8 cellular contexts compared by ENCODE assay signal in genomic region chr2:215434447-215435260, GRCh38. TPM values are rescaled to one million over a fixed set of nuclear protein-coding genes. Genes with fewer than 3 reads are reported as not detected.
DNase-seq lines count a peak whose midpoint lies in the region; ATAC-seq and TF ChIP-seq lines count a peak whose summit lies in the region.

No MANE protein-coding gene starts in this region.

- in situ Hi-C loops in mammary epithelial cell (cut with MboI; ENCODE audit: low sequenced_read_pairs in 2 of 2): no loop called here

- no peak overlapping the region for H2BK120ac ChIP-seq in mesendoderm (ENCODE audit: low read depth, low read length)

- CTCF ChIA-PET in mammary epithelial cell (lab: Charles Lee; ENCODE audit: low non-redundant PET): no interaction called here

- no peak overlapping the region for H3K4ac ChIP-seq in mesendoderm (ENCODE audit: low read depth, low read length)

- H3K9ac ChIP-seq in mammary epithelial cell (ENCODE audit: insufficient read depth, low read length): peak overlapping the region; percentile 88
- peak overlapping the region; percentile 90 for H3K9ac ChIP-seq in mesendoderm (ENCODE audit: low read length)

- no peak overlapping the region for H3K18ac ChIP-seq in mesendoderm (ENCODE audit: low read length)

- H3K4me1 ChIP-seq in left ventricle myocardium inferior: peaks cover 40% of the 10 kb centered on the region
- H3K4me1 ChIP-seq in mammary epithelial cell (ENCODE audit: insufficient read depth, low read length): peaks cover 38% of the 10 kb centered on the region
- H3K4me1 ChIP-seq in mesendoderm (ENCODE audit: control insufficient read depth, low read depth, low read length): peaks cover 2% of the 10 kb centered on the region
- H3K4me1 ChIP-seq in aorta (ENCODE audit: control insufficient read depth in 1 of 2, insufficient read depth in 2 of 2, low read length in 2 of 2): peaks cover 2 to 4% of the 10 kb centered on the region in 2 donors

- H4K5ac ChIP-seq in mesendoderm (ENCODE audit: low read length): no peak overlapping the region

- H3K79me2 ChIP-seq in mammary epithelial cell (ENCODE audit: insufficient read depth, low read length) (peaks cover 50% of the 10 kb centered on the region), mesendoderm (ENCODE audit: control insufficient read depth, insufficient read depth, low read length) (peaks cover 5% of the 10 kb centered on the region)

- no peak for DNase-seq in left ventricle myocardium inferior
- no peak for DNase-seq in cardiac septum (ENCODE audit: low spot score)
- no peak for DNase-seq in mammary epithelial cell
- peak; percentile 50 for DNase-seq in mesendoderm
- no peak for DNase-seq in aorta
- DNase-seq in NOMO-1 treated with dmso at 0.1 percent for 144 hours (lab: John Stamatoyannopoulos, UW; ENCODE audit: unreplicated experiment): no peak
- DNase-seq in RKO (ENCODE audit: low spot score): no peak

- no peak overlapping the region for H2BK15ac ChIP-seq in mesendoderm (replicated peaks; ENCODE audit: low read depth)

- H2AFZ ChIP-seq in mammary epithelial cell (ENCODE audit: low read depth, low read length): no peak overlapping the region

- H2BK5ac ChIP-seq in mesendoderm (ENCODE audit: low read length): no peak overlapping the region

- H3K56ac ChIP-seq in mesendoderm (ENCODE audit: low read length): peak overlapping the region; percentile 79

- peak overlapping the region; percentile 77 for H3K4me3 ChIP-seq in left ventricle myocardium inferior
- peak overlapping the region; percentile 65 to 89 (median 85) for H3K4me3 ChIP-seq in mammary epithelial cell (replicated peaks in 1 of 3; ENCODE audit: insufficient read depth in 1 of 3, low read depth in 2 of 3, low read length in 3 of 3)
- peak overlapping the region; percentile 59 for H3K4me3 ChIP-seq in mesendoderm (ENCODE audit: low read length)
- peak overlapping the region; percentile 72 to 93 for H3K4me3 ChIP-seq in aorta (ENCODE audit: low read length in 2 of 2)

- TF ChIP-seq CTCF in left ventricle myocardium inferior (IDR thresholded peaks at IDR 0.05; ENCODE audit: borderline replicate concordance) (no peak), mammary epithelial cell (conservative IDR thresholded peaks at IDR 0.05 in 1 of 2, IDR thresholded peaks at IDR 0.05 in 1 of 2; ENCODE audit: extremely low read depth in 1 of 2, insufficient read depth in 1 of 2, low read depth in 1 of 2, low read length in 2 of 2) (no peak)

- H3K4me2 ChIP-seq in mammary epithelial cell (ENCODE audit: insufficient read depth, low read depth, low read length) (peak overlapping the region; percentile 93), mesendoderm (ENCODE audit: low read length) (peak overlapping the region; percentile 94)

- dilution Hi-C loops in mammary epithelial cell (cut with HindIII; ENCODE audit: low sequenced_read_pairs): no loop called here

- H3K79me1 ChIP-seq in mesendoderm (ENCODE audit: low read length): peaks cover 2% of the 10 kb centered on the region

- ATAC-seq in aorta (ENCODE audit: low FRiP score) (no peak), esophagus mucosa (no peak)

- H4K20me1 ChIP-seq in mammary epithelial cell (ENCODE audit: insufficient read depth, low read length): no peaks in the 10 kb centered on the region

- peaks cover 26% of the 10 kb centered on the region for H3K27me3 ChIP-seq in left ventricle myocardium inferior (ENCODE audit: low read depth)
- H3K27me3 ChIP-seq in mammary epithelial cell (ENCODE audit: insufficient read depth, low read length): no peaks in the 10 kb centered on the region
- H3K27me3 ChIP-seq in mesendoderm (ENCODE audit: insufficient read depth, low read length, poor library complexity): no peaks in the 10 kb centered on the region
- H3K27me3 ChIP-seq in aorta (ENCODE audit: control insufficient read depth in 1 of 2, insufficient read depth in 2 of 2, low read length in 1 of 2): no peaks in the 10 kb centered on the region

- intact Hi-C loops in left ventricle myocardium inferior (cut with micrococcal nuclease) (no loop called here), cardiac septum (cut with DNase I) (no loop called here), mammary epithelial cell (cut with micrococcal nuclease) (loop anchor here (2.0 to 10.0 kb wide), 5 partner anchors 20 to 488 kb away; no protein-coding TSS in a partner anchor), aorta (cut with DNase I) (loop anchor here (5.0 to 10.0 kb wide), 4 partner anchors 98 to 483 kb away; no protein-coding TSS in a partner anchor)

- peak overlapping the region; percentile 91 for H3K27ac ChIP-seq in left ventricle myocardium inferior (replicated peaks)
- H3K27ac ChIP-seq in mammary epithelial cell (ENCODE audit: insufficient read depth, low read depth, low read length): peak overlapping the region; percentile 76
- H3K27ac ChIP-seq in mesendoderm (ENCODE audit: low read depth, low read length): no peak overlapping the region
- H3K27ac ChIP-seq in aorta (ENCODE audit: low read depth in 1 of 2, low read length in 2 of 2): peak overlapping the region; percentile 33 to 63

- H4K8ac ChIP-seq in mesendoderm (ENCODE audit: low read depth, low read length): no peak overlapping the region

- H3K36me3 ChIP-seq in left ventricle myocardium inferior (peaks cover 16% of the 10 kb centered on the region), mammary epithelial cell (ENCODE audit: insufficient read depth, low read length) (peaks cover 38% of the 10 kb centered on the region), mesendoderm (ENCODE audit: control insufficient read depth, insufficient read depth, low read length) (peaks cover 5% of the 10 kb centered on the region), aorta (ENCODE audit: control insufficient read depth in 1 of 2, insufficient read depth in 2 of 2, low read length in 1 of 2) (peaks cover 0 to 8% of the 10 kb centered on the region in 2 donors)

- no peaks in the 10 kb centered on the region for H3K9me3 ChIP-seq in left ventricle myocardium inferior (replicated peaks)
- H3K9me3 ChIP-seq in mammary epithelial cell (replicated peaks; ENCODE audit: insufficient read depth, low read length): no peaks in the 10 kb centered on the region
- no peaks in the 10 kb centered on the region for H3K9me3 ChIP-seq in aorta (ENCODE audit: control insufficient read depth, low read length)

- H2AK5ac ChIP-seq in mesendoderm (ENCODE audit: low read length): no peak overlapping the region

- WGBS in mammary epithelial cell (ENCODE audit: low coverage, missing lambda C conversion rate): 81% methylated on average over 10 of the region's 10 CpGs
- WGBS in mesendoderm (ENCODE audit: extremely low coverage, insufficient coverage, low lambda C conversion rate): no CpG with 5 or more reads among the region's 10 CpGs
- 1 to 3% methylated on average over 10 of the region's 10 CpGs for WGBS in aorta, 2 donors

- BruUV-seq in mammary epithelial cell (replicated peaks; lab: Mats Ljungman, UMichigan): no TSS peak

- no peak overlapping the region for H3K23ac ChIP-seq in mesendoderm (ENCODE audit: low read length)

RNA-seq across cellular contexts. Expression of gene FN1, which starts 1.2 kb away (rescaled TPM):
- total RNA-seq in left ventricle myocardium inferior (154 TPM), cardiac septum (339 TPM), mammary epithelial cell (over 10,000 TPM; 11,348 to 20,313 TPM), aorta (1,000 to 10,000 TPM; 4,393 to 6,899 TPM), esophagus mucosa (24.2 TPM)
- polyA plus RNA-seq in mammary epithelial cell (3,880 TPM), aorta (over 10,000 TPM in 1 of 2 donors, 100 to 1,000 TPM in 1; 916 to 12,965 TPM)
- 7,804 TPM for polyA minus RNA-seq in mammary epithelial cell
- polyA plus RNA-seq in mesendoderm (2013, experiment 1 of 2): 82.2 TPM
- 79.8 TPM for polyA plus RNA-seq in mesendoderm (2013, experiment 2 of 2)

Comparison
In these comparisons a context has a peak if more than half of its experiments do, and no peak if none do; other contexts are left out.
1. RNA of gene FN1, which starts 1.2 kb away (total RNA-seq): 11,348 to 20,313 TPM in mammary epithelial cell and 4,393 to 6,899 TPM in aorta; 339 TPM in cardiac septum (single experiment), 154 TPM in left ventricle myocardium inferior (single experiment) and 24.2 TPM in esophagus mucosa (single experiment); every median in the first group is over 10 times any median in the second.
2. intact Hi-C loops: an anchor here in mammary epithelial cell (2.0 to 10.0 kb wide) and aorta (5.0 to 10.0 kb wide); none called in left ventricle myocardium inferior and cardiac septum.
3. Peak in every context shown above with its lines, with median percentiles within 50 percentile points of each other: H3K4me3 ChIP-seq.